In the genomic region with DNA sequence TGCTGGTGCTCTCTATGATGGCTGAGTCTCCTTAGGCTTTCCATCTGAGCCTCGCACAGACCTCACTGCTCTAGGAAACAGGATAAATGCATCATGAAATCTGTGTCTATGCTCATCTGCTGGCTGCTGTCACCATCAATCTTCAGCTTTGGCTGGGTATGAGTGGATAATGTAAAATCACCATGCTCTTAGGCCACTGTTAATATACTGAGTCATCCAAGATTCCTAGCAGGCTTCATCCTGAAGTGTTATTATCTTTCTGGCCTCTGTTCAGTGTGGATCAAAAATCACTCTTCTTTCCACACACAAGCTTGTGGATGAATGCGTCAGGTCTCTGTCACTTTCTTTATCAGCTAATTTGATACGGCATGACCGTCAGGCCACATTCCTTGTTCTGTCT, we compare ENCODE assay signal across 23 cellular contexts.
"Had no signal": no experiment of that assay in that cellular context is flagged by ENCODE, and none has a peak within 500 bp of the region (broad histone marks: within the 10 kb centered on the region; RNA-seq: fewer than 3 reads in every experiment).

No MANE protein-coding gene starts in this region.

- H3K27me3 ChIP-seq: breast epithelium, left lung, tibial nerve, uterus had no signal

- H3K27me3 Mint-ChIP-seq: activated B cell treated with CpG ODN at 0.5 μM for 24 hours; dendritic cell treated with granulocyte-macrophage colony-stimulating factor and Interleukin-4, amounts not matched to agents 40 ng/mL and 50 ng/mL, for 4 days had no signal

- FAIRE-seq: frontal cortex, islet of Langerhans, TTC549 had no signal

- H3K4me3 Mint-ChIP-seq: activated B cell treated with CpG ODN at 0.5 μM for 24 hours; activated CD4-positive, alpha-beta T cell treated with anti-CD3 and anti-CD28 coated beads, Interleukin-2, amount 10 ng/mL, durations not matched to agents 24 days and 14 days; activated naive CD8-positive, alpha-beta T cell treated with anti-CD3 and anti-CD28 coated beads, Interleukin-2, amount 10 ng/mL, durations not matched to agents 7 days and 5 days; activated T-helper 1 cell treated with anti-CD3 and anti-CD28 coated beads, Interleukin-12 subunit alpha, Interleukin-12 subunit beta, Interleukin-2, Interleukin-4 antibody, amounts not matched to agents 30 ng/mL and 10 ng/mL and 1 ng/mL, durations not matched to agents 14 hours and 24 hours and 36 hours; dendritic cell treated with granulocyte-macrophage colony-stimulating factor and Interleukin-4, amounts not matched to agents 40 ng/mL and 50 ng/mL, for 4 days; effector memory CD8-positive, alpha-beta T cell; memory B cell; natural killer cell treated with Interleukin-12 subunit alpha and Interleukin-12 subunit beta and Interleukin-15 and Interleukin-18, amount 100 ng/mL, for 72 hours had no signal

- H3K9me3 Mint-ChIP-seq: activated B cell treated with CpG ODN at 0.5 μM for 24 hours; activated CD4-positive, alpha-beta T cell treated with anti-CD3 and anti-CD28 coated beads, Interleukin-2, amount 10 ng/mL, durations not matched to agents 24 days and 14 days; activated naive CD8-positive, alpha-beta T cell treated with anti-CD3 and anti-CD28 coated beads, Interleukin-2, amount 10 ng/mL, durations not matched to agents 7 days and 5 days; activated T-helper 1 cell treated with anti-CD3 and anti-CD28 coated beads, Interleukin-12 subunit alpha, Interleukin-12 subunit beta, Interleukin-2, Interleukin-4 antibody, amounts not matched to agents 30 ng/mL and 10 ng/mL and 1 ng/mL, durations not matched to agents 14 hours and 24 hours and 36 hours; dendritic cell treated with granulocyte-macrophage colony-stimulating factor and Interleukin-4, amounts not matched to agents 40 ng/mL and 50 ng/mL, for 4 days; effector memory CD8-positive, alpha-beta T cell; memory B cell; natural killer cell treated with Interleukin-12 subunit alpha and Interleukin-12 subunit beta and Interleukin-15 and Interleukin-18, amount 100 ng/mL, for 72 hours had no signal

- H3K36me3 ChIP-seq: breast epithelium, left lung, uterus had no signal

- H3K27ac Mint-ChIP-seq: activated B cell treated with CpG ODN at 0.5 μM for 24 hours; activated CD4-positive, alpha-beta T cell treated with anti-CD3 and anti-CD28 coated beads, Interleukin-2, amount 10 ng/mL, durations not matched to agents 24 days and 14 days; activated naive CD8-positive, alpha-beta T cell treated with anti-CD3 and anti-CD28 coated beads, Interleukin-2, amount 10 ng/mL, durations not matched to agents 7 days and 5 days; activated T-helper 1 cell treated with anti-CD3 and anti-CD28 coated beads, Interleukin-12 subunit alpha, Interleukin-12 subunit beta, Interleukin-2, Interleukin-4 antibody, amounts not matched to agents 30 ng/mL and 10 ng/mL and 1 ng/mL, durations not matched to agents 14 hours and 24 hours and 36 hours; dendritic cell treated with granulocyte-macrophage colony-stimulating factor and Interleukin-4, amounts not matched to agents 40 ng/mL and 50 ng/mL, for 4 days; effector memory CD8-positive, alpha-beta T cell; memory B cell; natural killer cell treated with Interleukin-12 subunit alpha and Interleukin-12 subunit beta and Interleukin-15 and Interleukin-18, amount 100 ng/mL, for 72 hours had no signal

- H3K4me3 ChIP-seq: breast epithelium, left lung, skin epidermis, tibial nerve, uterus had no signal

- H3K9me3 ChIP-seq: breast epithelium, left lung, tibial nerve, uterus had no signal

- H3K4me1 Mint-ChIP-seq: activated B cell treated with CpG ODN at 0.5 μM for 24 hours; activated CD4-positive, alpha-beta T cell treated with anti-CD3 and anti-CD28 coated beads, Interleukin-2, amount 10 ng/mL, durations not matched to agents 24 days and 14 days; activated naive CD8-positive, alpha-beta T cell treated with anti-CD3 and anti-CD28 coated beads, Interleukin-2, amount 10 ng/mL, durations not matched to agents 7 days and 5 days; memory B cell had no signal

- ATAC-seq: effector memory CD8-positive, alpha-beta T cell; left lung; natural killer cell treated with Interleukin-12 subunit alpha and Interleukin-12 subunit beta and Interleukin-15 and Interleukin-18, amount 100 ng/mL, for 72 hours had no signal

- H3K4me1 ChIP-seq: breast epithelium, left lung, tibial nerve, uterus had no signal

- H3K36me3 Mint-ChIP-seq: activated naive CD8-positive, alpha-beta T cell treated with anti-CD3 and anti-CD28 coated beads, Interleukin-2, amount 10 ng/mL, durations not matched to agents 7 days and 5 days; memory B cell; natural killer cell treated with Interleukin-12 subunit alpha and Interleukin-12 subunit beta and Interleukin-15 and Interleukin-18, amount 100 ng/mL, for 72 hours had no signal

- H3K27ac ChIP-seq: breast epithelium, left lung, skin epidermis, tibial nerve, uterus had no signal

- DNase-seq: activated B cell treated with CpG ODN at 0.5 μM for 24 hours; activated CD4-positive, alpha-beta T cell treated with anti-CD3 and anti-CD28 coated beads, Interleukin-2, amount 10 ng/mL, durations not matched to agents 24 days and 14 days; activated CD8-positive, alpha-beta memory T cell treated with anti-CD3 and anti-CD28 coated beads, Interleukin-2, amount 50 U/mL, for 48 hours; activated naive CD8-positive, alpha-beta T cell treated with anti-CD3 and anti-CD28 coated beads, Interleukin-2, amount 10 ng/mL, durations not matched to agents 7 days and 5 days; anterior cingulate cortex; cerebellar nuclear complex; effector memory CD8-positive, alpha-beta T cell; left lung; stimulated activated CD4-positive, alpha-beta T cell treated with anti-CD3 and anti-CD28 coated beads, Interleukin-15, amount 100 ng/mL, for 24 hours; stimulated activated CD4-positive, alpha-beta T cell treated with anti-CD3 and anti-CD28 coated beads, Interleukin-4, amount 100 ng/mL, for 1 hour; stimulated activated naive CD4-positive, alpha-beta T cell; T-helper 2 cell; uterus had no signal
